Comparison of ENCODE assay signal across 10 cellular contexts in genomic region chr7:98133621-98134266, GRCh38. TPM values are rescaled to one million over a fixed set of nuclear protein-coding genes. Genes with fewer than 3 reads are reported as not detected.
DNase-seq lines count a peak whose midpoint lies in the region; ATAC-seq and TF ChIP-seq lines count a peak whose summit lies in the region.
"Had no signal": no experiment of that assay in that cellular context is flagged by ENCODE, and none has a peak within 500 bp of the region (broad histone marks: within the 10 kb centered on the region; RNA-seq: fewer than 3 reads in every experiment).

No MANE protein-coding gene starts in this region.

- H3K27ac Mint-ChIP-seq in activated CD8-positive, alpha-beta memory T cell treated with anti-CD3 and anti-CD28 coated beads, Interleukin-2, amount 10 ng/mL, durations not matched to agents 7 days and 5 days: peak overlapping the region; percentile 29
- H3K27ac Mint-ChIP-seq in type B pancreatic cell: peak overlapping the region; percentile 50

- TF ChIP-seq CTCF in type B pancreatic cell (conservative IDR thresholded peaks at IDR 0.05): no peak

- H3K9me3 ChIP-seq in duodenal mucosa (ENCODE audit: control insufficient read depth in 1 of 2, low read length in 2 of 2): no peaks in the 10 kb centered on the region

- peaks cover 39% of the 10 kb centered on the region for H3K4me1 Mint-ChIP-seq in activated CD8-positive, alpha-beta memory T cell treated with anti-CD3 and anti-CD28 coated beads, Interleukin-2, amount 10 ng/mL, durations not matched to agents 7 days and 5 days
- H3K4me1 Mint-ChIP-seq in type B pancreatic cell (ENCODE audit: unreplicated experiment): peaks cover 31% of the 10 kb centered on the region

- H3K27me3 ChIP-seq in duodenal mucosa (ENCODE audit: control insufficient read depth in 1 of 2, insufficient read depth in 2 of 2, low read length in 2 of 2): no peaks in the 10 kb centered on the region

- H3K36me3 Mint-ChIP-seq in activated CD8-positive, alpha-beta memory T cell treated with anti-CD3 and anti-CD28 coated beads, Interleukin-2, amount 10 ng/mL, durations not matched to agents 7 days and 5 days: peaks cover 5% of the 10 kb centered on the region
- H3K36me3 Mint-ChIP-seq in type B pancreatic cell: peaks cover 10% of the 10 kb centered on the region

- H3K36me3 ChIP-seq in duodenal mucosa (ENCODE audit: control insufficient read depth in 1 of 2, insufficient read depth in 2 of 2, low read length in 2 of 2): peaks cover 5 to 17% of the 10 kb centered on the region in 2 donors

- H3K9ac ChIP-seq in duodenal mucosa (ENCODE audit: low read depth in 1 of 2, low read length in 2 of 2): peak overlapping the region in 1 of 2 donors; percentile 9
- H3K9ac ChIP-seq: parathyroid adenoma had no signal

- H3K4me1 ChIP-seq in duodenal mucosa (ENCODE audit: control insufficient read depth in 1 of 2, insufficient read depth in 2 of 2, low read length in 2 of 2): peaks cover 39 to 57% of the 10 kb centered on the region in 2 donors

- no peak for DNase-seq in activated CD8-positive, alpha-beta memory T cell treated with anti-CD3 and anti-CD28 coated beads, Interleukin-2, amount 10 ng/mL, durations not matched to agents 7 days and 5 days
- DNase-seq in activated CD8-positive, alpha-beta memory T cell treated with anti-CD3 and anti-CD28 coated beads, Interleukin-2, amount 50 U/mL, for 48 hours: no peak
- peak; percentile 66 for DNase-seq in HT-29 (ENCODE audit: low spot score)
- no peak for DNase-seq in type B pancreatic cell (ENCODE audit: extremely low spot score, unreplicated experiment)
- no peak for DNase-seq in mucosa of gallbladder (ENCODE audit: low spot score)
- no peak for DNase-seq in activated CD4-positive, alpha-beta T cell treated with anti-CD3 and anti-CD28 coated beads for 1 hour

- peak; percentile 35 for ATAC-seq in activated CD8-positive, alpha-beta memory T cell treated with anti-CD3 and anti-CD28 coated beads, Interleukin-2, amount 10 ng/mL, durations not matched to agents 7 days and 5 days
- ATAC-seq in HG03521 (IDR thresholded peaks at IDR 0.05; ENCODE audit: unreplicated experiment): no peak

- CTCF ChIA-PET in activated CD8-positive, alpha-beta memory T cell treated with anti-CD3 and anti-CD28 coated beads, Interleukin-2, amount 10 ng/mL, durations not matched to agents 7 days and 5 days (lab: Charles Lee): interaction anchor here (0.6 to 1.6 kb wide), 7 partner anchors 11 to 131 kb away, joined by 3 to 7 read pairs (median 3); no protein-coding TSS in a partner anchor

- H3K27me3 Mint-ChIP-seq in activated CD8-positive, alpha-beta memory T cell treated with anti-CD3 and anti-CD28 coated beads, Interleukin-2, amount 10 ng/mL, durations not matched to agents 7 days and 5 days: peaks cover 22% of the 10 kb centered on the region
- no peaks in the 10 kb centered on the region for H3K27me3 Mint-ChIP-seq in type B pancreatic cell

- H3K4me3 Mint-ChIP-seq in activated CD8-positive, alpha-beta memory T cell treated with anti-CD3 and anti-CD28 coated beads, Interleukin-2, amount 10 ng/mL, durations not matched to agents 7 days and 5 days: no peak overlapping the region
- H3K4me3 Mint-ChIP-seq in type B pancreatic cell: no peak overlapping the region

- H3K27ac ChIP-seq in duodenal mucosa (ENCODE audit: low read depth, low read length): no peak overlapping the region
- H3K27ac ChIP-seq: C4-2B, parathyroid adenoma had no signal

- peak overlapping the region; percentile 18 to 38 for H3K4me3 ChIP-seq in duodenal mucosa (ENCODE audit: low read depth in 1 of 2, low read length in 2 of 2)

- no peaks in the 10 kb centered on the region for H3K9me3 Mint-ChIP-seq in activated CD8-positive, alpha-beta memory T cell treated with anti-CD3 and anti-CD28 coated beads, Interleukin-2, amount 10 ng/mL, durations not matched to agents 7 days and 5 days (ENCODE audit: low read depth)
- no peaks in the 10 kb centered on the region for H3K9me3 Mint-ChIP-seq in type B pancreatic cell

RNA-seq across cellular contexts. Expression of gene LMTK2, which starts 27.1 kb away (rescaled TPM):
- total RNA-seq in activated CD8-positive, alpha-beta memory T cell treated with anti-CD3 and anti-CD28 coated beads, Interleukin-2, amount 10 ng/mL, durations not matched to agents 7 days and 5 days: 1 to 10 TPM; 8.5 to 9.6 TPM
- total RNA-seq in HT-29 (2014; rRNA removed; shearing (Covaris generic)): 23.1 and 26.8 TPM in 2 replicates
- total RNA-seq in type B pancreatic cell (ENCODE audit: low replicate concordance) (20.6 and 21.9 TPM in 2 replicates), mucosa of gallbladder (31.2 TPM)
